In genomic region chr3:128362026-128362965, GRCh38 we compare ENCODE assay signal across 21 cellular contexts.
"Had no signal": no experiment of that assay in that cellular context is flagged by ENCODE, and none has a peak within 500 bp of the region (broad histone marks: within the 10 kb centered on the region; RNA-seq: fewer than 3 reads in every experiment).

No MANE protein-coding gene starts in this region.

- H3K27ac ChIP-seq: left ventricle myocardium inferior, ovary, thyroid gland, upper lobe of right lung had no signal

- DNase-seq: activated CD4-positive, alpha-beta T cell treated with anti-CD3 and anti-CD28 coated beads for 1 hour; activated CD4-positive, alpha-beta T cell treated with anti-CD3 and anti-CD28 coated beads, Interleukin-2, amount 50 U/mL, for 1 hour; activated CD8-positive, alpha-beta T cell treated with anti-CD3 and anti-CD28 coated beads, Interleukin-2, amount 10 ng/mL, durations not matched to agents 7 days and 5 days; activated T-cell treated with anti-CD3 and anti-CD28 coated beads, Interleukin-2, amount 50 U/mL, for 24 hours; cerebellar nuclear complex; cortex of kidney; endodermal cell; left ventricle myocardium inferior; midbrain; natural killer cell; ovary; stimulated activated CD4-positive, alpha-beta T cell treated with anti-CD3 and anti-CD28 coated beads, Interleukin-12 subunit alpha, Interleukin-12 subunit beta, amount 100 ng/mL, for 4 hours; stimulated activated CD4-positive, alpha-beta T cell treated with anti-CD3 and anti-CD28 coated beads, Interleukin-4, amount 100 ng/mL, for 4 hours; substantia nigra; T-helper 1 cell; thyroid gland; upper lobe of right lung had no signal

- H3K36me3 ChIP-seq: ovary, upper lobe of right lung had no signal

- ATAC-seq: activated CD8-positive, alpha-beta T cell treated with anti-CD3 and anti-CD28 coated beads, Interleukin-2, amount 10 ng/mL, durations not matched to agents 7 days and 5 days; activated T-helper 17 cell treated with anti-CD3 and anti-CD28 coated beads, Interleukin-2, amount 50 U/mL, for 72 hours; natural killer cell; right cardiac atrium; upper lobe of right lung had no signal

- H3K4me1 ChIP-seq: thyroid gland, upper lobe of right lung had no signal

- H3K9me3 ChIP-seq: left ventricle myocardium inferior, ovary, thyroid gland, upper lobe of right lung had no signal

- H3K36me3 Mint-ChIP-seq: natural killer cell had no signal

- H3K4me3 Mint-ChIP-seq: activated CD8-positive, alpha-beta T cell treated with anti-CD3 and anti-CD28 coated beads, Interleukin-2, amount 10 ng/mL, durations not matched to agents 7 days and 5 days; activated naive CD8-positive, alpha-beta T cell; activated T-cell treated with anti-CD3 and anti-CD28 coated beads, Interleukin-2, amount 50 U/mL, for 24 hours; activated T-helper 17 cell treated with anti-CD3 and anti-CD28 coated beads, Interleukin-2, amount 50 U/mL, for 72 hours; endodermal cell; natural killer cell; stimulated activated naive CD8-positive, alpha-beta T cell treated with anti-CD3 and anti-CD28 coated beads, Interleukin-15, Interleukin-2, amounts not matched to agents 100 ng/mL and 50 ng/mL, for 24 hours had no signal

- H3K27ac Mint-ChIP-seq: activated CD8-positive, alpha-beta T cell treated with anti-CD3 and anti-CD28 coated beads, Interleukin-2, amount 10 ng/mL, durations not matched to agents 7 days and 5 days; activated naive CD8-positive, alpha-beta T cell; activated T-cell treated with anti-CD3 and anti-CD28 coated beads, Interleukin-2, amount 50 U/mL, for 24 hours; activated T-helper 17 cell treated with anti-CD3 and anti-CD28 coated beads, Interleukin-2, amount 50 U/mL, for 72 hours; endodermal cell; natural killer cell; stimulated activated naive CD8-positive, alpha-beta T cell treated with anti-CD3 and anti-CD28 coated beads, Interleukin-15, Interleukin-2, amounts not matched to agents 100 ng/mL and 50 ng/mL, for 24 hours had no signal

- H3K27me3 ChIP-seq: ovary, thyroid gland, upper lobe of right lung had no signal

- H3K4me3 ChIP-seq: left ventricle myocardium inferior, ovary, thyroid gland, upper lobe of right lung had no signal

- H3K27me3 Mint-ChIP-seq: activated naive CD8-positive, alpha-beta T cell; activated T-cell treated with anti-CD3 and anti-CD28 coated beads, Interleukin-2, amount 50 U/mL, for 24 hours; activated T-helper 17 cell treated with anti-CD3 and anti-CD28 coated beads, Interleukin-2, amount 50 U/mL, for 72 hours; stimulated activated naive CD8-positive, alpha-beta T cell treated with anti-CD3 and anti-CD28 coated beads, Interleukin-15, Interleukin-2, amounts not matched to agents 100 ng/mL and 50 ng/mL, for 24 hours had no signal

- H3K4me1 Mint-ChIP-seq: activated T-helper 17 cell treated with anti-CD3 and anti-CD28 coated beads, Interleukin-2, amount 50 U/mL, for 72 hours had no signal

- H3K9me3 Mint-ChIP-seq: activated T-cell treated with anti-CD3 and anti-CD28 coated beads, Interleukin-2, amount 50 U/mL, for 24 hours; activated T-helper 17 cell treated with anti-CD3 and anti-CD28 coated beads, Interleukin-2, amount 50 U/mL, for 72 hours; endodermal cell; natural killer cell; stimulated activated naive CD8-positive, alpha-beta T cell treated with anti-CD3 and anti-CD28 coated beads, Interleukin-15, Interleukin-2, amounts not matched to agents 100 ng/mL and 50 ng/mL, for 24 hours had no signal
